27 cellular contexts compared by ENCODE assay signal in the genomic region with DNA sequence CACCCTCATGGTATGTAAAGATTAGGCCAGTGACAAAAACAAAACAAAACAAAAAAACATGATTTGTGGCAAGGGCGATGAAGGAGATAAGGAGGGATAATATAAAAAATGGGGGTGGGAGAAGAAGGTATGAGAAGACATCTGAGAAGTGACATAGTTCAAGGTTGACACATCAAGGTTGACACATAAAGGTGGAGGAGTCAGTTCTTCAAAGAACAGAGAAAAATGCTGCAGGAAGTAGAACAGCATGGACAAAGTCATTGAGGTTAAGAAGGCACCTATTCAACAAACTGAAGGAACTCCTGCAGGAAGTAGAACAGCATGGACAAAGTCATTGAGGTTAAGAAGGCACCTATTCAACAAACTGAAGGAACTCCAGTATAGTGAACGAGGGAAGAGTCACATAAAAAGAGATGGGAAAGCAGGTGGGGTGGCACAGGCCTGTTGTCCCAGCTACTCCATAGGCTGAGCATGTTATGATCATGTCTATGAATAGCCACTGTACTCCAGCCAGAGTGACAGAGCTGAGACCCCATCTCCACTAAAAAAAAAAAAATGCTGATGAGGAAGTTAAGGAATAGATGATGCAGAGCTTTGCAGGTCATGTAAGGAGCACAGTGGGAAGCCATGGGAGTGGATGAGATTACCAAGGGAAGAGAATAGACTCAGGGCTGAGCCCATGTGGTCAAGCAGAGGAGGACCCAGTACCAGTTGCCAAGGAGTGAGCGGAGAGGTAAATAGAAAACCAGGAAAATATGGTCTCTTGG.
"Had no signal": no experiment of that assay in that cellular context is flagged by ENCODE, and none has a peak within 500 bp of the region (broad histone marks: within the 10 kb centered on the region; RNA-seq: fewer than 3 reads in every experiment).

No MANE protein-coding gene starts in this region.

- H3K4me3 Mint-ChIP-seq: brain; effector memory CD8-positive, alpha-beta T cell; immature natural killer cell; natural killer cell; neural progenitor cell; stimulated activated naive B cell treated with anti-CD40 and anti-IgM and Interleukin-4, amounts not matched to agents 10 μg/mL and 1 μg/mL and 100 μg/mL, for 72 hours; T-helper 1 cell treated with Interleukin-12 subunit alpha and Interleukin-12 subunit beta and Interleukin-4 antibody, amounts not matched to agents 30 μg/mL and 1 μg/mL, for 36 hours had no signal

- H3K9me3 ChIP-seq: heart left ventricle, left lung, lower lobe of right lung, right atrium auricular region, transverse colon had no signal

- H3K27me3 ChIP-seq: neural progenitor cell, right atrium auricular region, transverse colon had no signal

- ATAC-seq: effector memory CD8-positive, alpha-beta T cell; heart left ventricle; left lung; lower lobe of right lung; natural killer cell had no signal

- H3K4me2 ChIP-seq: neural progenitor cell had no signal

- H3K36me3 ChIP-seq: left lung, lower lobe of right lung, neural progenitor cell, right atrium auricular region, transverse colon had no signal

- H3K36me3 Mint-ChIP-seq: immature natural killer cell; natural killer cell; stimulated activated naive B cell treated with anti-CD40 and anti-IgM and Interleukin-4, amounts not matched to agents 10 μg/mL and 1 μg/mL and 100 μg/mL, for 72 hours had no signal

- H3K4me3 ChIP-seq: heart left ventricle, left lung, lower lobe of right lung, neural progenitor cell, right atrium auricular region, transverse colon had no signal

- H3K9ac ChIP-seq: neural progenitor cell had no signal

- H3K27me3 Mint-ChIP-seq: brain; effector memory CD8-positive, alpha-beta T cell had no signal

- H3K4me1 ChIP-seq: neural progenitor cell, right atrium auricular region, transverse colon had no signal

- H2AFZ ChIP-seq: neural progenitor cell had no signal

- H3K27ac ChIP-seq: heart left ventricle, left lung, lower lobe of right lung, neural progenitor cell, right atrium auricular region, transverse colon, WERI-Rb-1 had no signal

- H3K4me1 Mint-ChIP-seq: natural killer cell, neural progenitor cell had no signal

- H3K9me3 Mint-ChIP-seq: effector memory CD8-positive, alpha-beta T cell; immature natural killer cell; natural killer cell; neural progenitor cell; stimulated activated naive B cell treated with anti-CD40 and anti-IgM and Interleukin-4, amounts not matched to agents 10 μg/mL and 1 μg/mL and 100 μg/mL, for 72 hours; T-helper 1 cell treated with Interleukin-12 subunit alpha and Interleukin-12 subunit beta and Interleukin-4 antibody, amounts not matched to agents 30 μg/mL and 1 μg/mL, for 36 hours had no signal

- H3K27ac Mint-ChIP-seq: brain; effector memory CD8-positive, alpha-beta T cell; immature natural killer cell; natural killer cell; neural progenitor cell; stimulated activated naive B cell treated with anti-CD40 and anti-IgM and Interleukin-4, amounts not matched to agents 10 μg/mL and 1 μg/mL and 100 μg/mL, for 72 hours; T-helper 1 cell treated with Interleukin-12 subunit alpha and Interleukin-12 subunit beta and Interleukin-4 antibody, amounts not matched to agents 30 μg/mL and 1 μg/mL, for 36 hours had no signal

- DNase-seq: activated CD4-positive, alpha-beta T cell treated with anti-CD3 and anti-CD28 coated beads, Interleukin-2, amount 50 U/mL, for 1 hour; activated CD4-positive, CD25-positive, alpha-beta regulatory T cell treated with anti-CD3 and anti-CD28 coated beads, Interleukin-2, amount 50 U/mL, for 72 hours; activated gamma-delta T cell; activated naive CD4-positive, alpha-beta T cell treated with anti-CD3 and anti-CD28 coated beads, Interleukin-2, amount 50 U/mL, for 16 hours; activated T-cell treated with anti-CD3 and anti-CD28 coated beads for 4 hours; aorta; cortex of kidney; effector memory CD8-positive, alpha-beta T cell; foreskin fibroblast; heart left ventricle; hypothalamus; immature natural killer cell; left lung; lower lobe of right lung; mesenchymal stem cell; natural killer cell; stimulated activated CD4-positive, alpha-beta T cell treated with anti-CD3 and anti-CD28 coated beads, Interleukin-15, amount 100 ng/mL, for 24 hours; stimulated activated CD4-positive, alpha-beta T cell treated with anti-CD3 and anti-CD28 coated beads, Interleukin-2, amount 100 ng/mL, for 24 hours; stimulated activated naive B cell treated with anti-CD40 and anti-IgM and Interleukin-4, amounts not matched to agents 10 μg/mL and 1 μg/mL and 100 μg/mL, for 72 hours; SW 1271; T-helper 9 cell; transverse colon; WERI-Rb-1 had no signal
